20 cellular contexts compared by ENCODE assay signal in genomic region chr12:108510836-108511235, GRCh38.
"Had no signal": no experiment of that assay in that cellular context is flagged by ENCODE, and none has a peak within 500 bp of the region (broad histone marks: within the 10 kb centered on the region; RNA-seq: fewer than 3 reads in every experiment).

No MANE protein-coding gene starts in this region.

- H3K4me3 ChIP-seq: gastrocnemius medialis, heart left ventricle, hepatocyte, prostate gland, right atrium auricular region, tibial nerve, upper lobe of left lung had no signal

- H3K9me3 ChIP-seq: gastrocnemius medialis, prostate gland, thoracic aorta, tibial nerve, upper lobe of left lung had no signal

- H3K27ac Mint-ChIP-seq: naive thymus-derived CD8-positive, alpha-beta T cell; nephron progenitor cell; stimulated activated effector memory CD8-positive, alpha-beta T cell treated with anti-CD3 and anti-CD28 coated beads, Interleukin-12 subunit alpha, Interleukin-12 subunit beta, amount 100 ng/mL, for 72 hours; stimulated activated naive CD8-positive, alpha-beta T cell treated with anti-CD3 and anti-CD28 coated beads, Interleukin-15, Interleukin-2, amounts not matched to agents 100 ng/mL and 50 ng/mL, for 24 hours had no signal

- DNase-seq: cortex of kidney; gastrocnemius medialis; heart left ventricle; kidney; mesendoderm; naive thymus-derived CD8-positive, alpha-beta T cell; nephron progenitor cell; nucleus accumbens; stimulated activated CD4-positive, alpha-beta T cell treated with anti-CD3 and anti-CD28 coated beads, Interleukin-2, amount 100 ng/mL, for 24 hours; stimulated activated CD4-positive, alpha-beta T cell treated with anti-CD3 and anti-CD28 coated beads, Interleukin-4, amount 100 ng/mL, for 24 hours; upper lobe of left lung had no signal

- H3K9me3 Mint-ChIP-seq: naive thymus-derived CD8-positive, alpha-beta T cell; nephron progenitor cell; stimulated activated effector memory CD8-positive, alpha-beta T cell treated with anti-CD3 and anti-CD28 coated beads, Interleukin-12 subunit alpha, Interleukin-12 subunit beta, amount 100 ng/mL, for 72 hours; stimulated activated naive CD8-positive, alpha-beta T cell treated with anti-CD3 and anti-CD28 coated beads, Interleukin-15, Interleukin-2, amounts not matched to agents 100 ng/mL and 50 ng/mL, for 24 hours had no signal

- H3K79me2 ChIP-seq: hepatocyte had no signal

- H3K4me1 ChIP-seq: prostate gland had no signal

- ATAC-seq: gastrocnemius medialis; heart left ventricle; left lobe of liver; naive thymus-derived CD8-positive, alpha-beta T cell; sciatic nerve; stimulated activated effector memory CD8-positive, alpha-beta T cell treated with anti-CD3 and anti-CD28 coated beads, Interleukin-12 subunit alpha, Interleukin-12 subunit beta, amount 100 ng/mL, for 72 hours had no signal

- H3K4me3 Mint-ChIP-seq: nephron progenitor cell; stimulated activated naive CD8-positive, alpha-beta T cell treated with anti-CD3 and anti-CD28 coated beads, Interleukin-15, Interleukin-2, amounts not matched to agents 100 ng/mL and 50 ng/mL, for 24 hours had no signal

- H3K27me3 ChIP-seq: gastrocnemius medialis, heart left ventricle, hepatocyte, right atrium auricular region, tibial nerve, upper lobe of left lung had no signal

- H3K27ac ChIP-seq: gastrocnemius medialis, heart left ventricle, hepatocyte, prostate gland, right atrium auricular region, thoracic aorta, tibial nerve, upper lobe of left lung had no signal

- H3K36me3 ChIP-seq: gastrocnemius medialis, heart left ventricle, prostate gland, right atrium auricular region, thoracic aorta, tibial nerve, upper lobe of left lung had no signal
